In the genomic region with DNA sequence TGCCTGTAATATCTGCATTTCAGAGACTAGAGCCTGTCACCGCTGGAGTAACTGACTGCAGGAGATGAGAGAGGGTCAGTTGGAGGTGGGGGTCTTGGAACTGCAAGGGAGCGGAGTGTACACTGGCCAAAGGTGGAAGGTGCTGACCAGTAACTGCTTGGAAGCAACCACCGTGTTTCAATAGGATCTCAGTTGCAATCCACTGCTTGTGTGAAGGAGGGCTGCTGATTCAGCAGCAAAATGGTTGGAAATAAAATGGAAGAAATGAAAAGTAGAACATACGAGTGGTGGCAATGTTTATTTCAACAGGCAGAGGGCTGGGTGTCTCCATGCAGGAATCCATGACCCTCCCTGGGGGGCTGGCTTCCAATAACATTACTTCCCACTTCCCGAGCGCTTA, we compare ENCODE assay signal across 30 cellular contexts. TPM values are rescaled to one million over a fixed set of nuclear protein-coding genes. Genes with fewer than 3 reads are reported as not detected.
"Had no signal": no experiment of that assay in that cellular context is flagged by ENCODE, and none has a peak within 500 bp of the region (broad histone marks: within the 10 kb centered on the region; RNA-seq: fewer than 3 reads in every experiment).

No MANE protein-coding gene starts in this region.

- H3K9me3 ChIP-seq: colonic mucosa, gastrocnemius medialis, neutrophil, ovary, prostate gland, upper lobe of right lung had no signal

- H3K4me2 ChIP-seq: smooth muscle cell had no signal

- H3K4me3 ChIP-seq: colonic mucosa, gastrocnemius medialis, ovary, prostate gland, smooth muscle cell, upper lobe of right lung had no signal

- H3K27ac ChIP-seq: colonic mucosa, gastrocnemius medialis, neutrophil, ovary, prostate gland, upper lobe of right lung had no signal

- ATAC-seq: gastrocnemius medialis; left colon; naive thymus-derived CD8-positive, alpha-beta T cell; stimulated activated memory B cell treated with anti-CD40 and anti-IgM and Interleukin-4, amounts not matched to agents 10 μg/mL and 1 μg/mL and 100 μg/mL, for 72 hours; stimulated activated naive CD8-positive, alpha-beta T cell treated with anti-CD3 and anti-CD28 coated beads, Interleukin-15, amount 100 ng/mL, for 72 hours; upper lobe of right lung had no signal

- H3K36me3 Mint-ChIP-seq: memory B cell; stimulated activated memory B cell treated with anti-CD40 and anti-IgM and Interleukin-4, amounts not matched to agents 10 μg/mL and 1 μg/mL and 100 μg/mL, for 72 hours had no signal

- DNase-seq: activated CD4-positive, alpha-beta memory T cell treated with anti-CD3 and anti-CD28 coated beads, Interleukin-2, amount 10 ng/mL, durations not matched to agents 7 days and 5 days; activated CD4-positive, alpha-beta T cell treated with anti-CD3 and anti-CD28 coated beads for 1 hour; activated CD4-positive, alpha-beta T cell treated with anti-CD3 and anti-CD28 coated beads, Interleukin-2, amount 10 ng/mL, durations not matched to agents 7 days and 5 days; activated CD8-positive, alpha-beta memory T cell treated with anti-CD3 and anti-CD28 coated beads, Interleukin-2, amount 50 U/mL, for 48 hours; activated gamma-delta T cell; activated naive CD4-positive, alpha-beta T cell treated with anti-CD3 and anti-CD28 coated beads, Interleukin-2, amount 50 U/mL, for 16 hours; activated T-cell treated with anti-CD3 and anti-CD28 coated beads, Interleukin-2, amount 50 U/mL, for 24 hours; colonic mucosa; effector CD8-positive, alpha-beta T cell; erythroblast; gastrocnemius medialis; hippocampal formation; left colon; naive thymus-derived CD8-positive, alpha-beta T cell; ovary; retina; stimulated activated CD4-positive, alpha-beta T cell treated with anti-CD3 and anti-CD28 coated beads, Interleukin-1b, Interleukin-23, amount 100 ng/mL, for 48 hours; stimulated activated CD4-positive, alpha-beta T cell treated with anti-CD3 and anti-CD28 coated beads, Interleukin-4, amount 100 ng/mL, for 4 hours; stimulated activated CD8-positive, alpha-beta memory T cell treated with anti-CD3 and anti-CD28 coated beads, Interleukin-4, amount 100 ng/mL, for 48 hours; stimulated activated naive CD8-positive, alpha-beta T cell treated with anti-CD3 and anti-CD28 coated beads, Interleukin-15, amount 100 ng/mL, for 72 hours; substantia nigra; T-helper 1 cell; upper lobe of right lung had no signal

- H3K36me3 ChIP-seq: colonic mucosa, gastrocnemius medialis, neutrophil, ovary, prostate gland, upper lobe of right lung had no signal

- H3K27ac Mint-ChIP-seq: activated CD4-positive, alpha-beta memory T cell treated with anti-CD3 and anti-CD28 coated beads, Interleukin-2, amount 10 ng/mL, durations not matched to agents 7 days and 5 days; activated CD4-positive, alpha-beta T cell treated with anti-CD3 and anti-CD28 coated beads, Interleukin-2, amount 10 ng/mL, durations not matched to agents 7 days and 5 days; activated T-cell treated with anti-CD3 and anti-CD28 coated beads, Interleukin-2, amount 50 U/mL, for 24 hours; memory B cell; naive thymus-derived CD8-positive, alpha-beta T cell; stimulated activated memory B cell treated with anti-CD40 and anti-IgM and Interleukin-4, amounts not matched to agents 10 μg/mL and 1 μg/mL and 100 μg/mL, for 72 hours; stimulated activated naive CD8-positive, alpha-beta T cell treated with anti-CD3 and anti-CD28 coated beads, Interleukin-15, amount 100 ng/mL, for 72 hours had no signal

- H3K9me3 Mint-ChIP-seq: activated CD4-positive, alpha-beta memory T cell treated with anti-CD3 and anti-CD28 coated beads, Interleukin-2, amount 10 ng/mL, durations not matched to agents 7 days and 5 days; activated CD4-positive, alpha-beta T cell treated with anti-CD3 and anti-CD28 coated beads, Interleukin-2, amount 10 ng/mL, durations not matched to agents 7 days and 5 days; memory B cell; stimulated activated naive CD8-positive, alpha-beta T cell treated with anti-CD3 and anti-CD28 coated beads, Interleukin-15, amount 100 ng/mL, for 72 hours had no signal

- H3K4me3 Mint-ChIP-seq: activated CD4-positive, alpha-beta memory T cell treated with anti-CD3 and anti-CD28 coated beads, Interleukin-2, amount 10 ng/mL, durations not matched to agents 7 days and 5 days; activated CD4-positive, alpha-beta T cell treated with anti-CD3 and anti-CD28 coated beads, Interleukin-2, amount 10 ng/mL, durations not matched to agents 7 days and 5 days; activated T-cell treated with anti-CD3 and anti-CD28 coated beads, Interleukin-2, amount 50 U/mL, for 24 hours; memory B cell; stimulated activated memory B cell treated with anti-CD40 and anti-IgM and Interleukin-4, amounts not matched to agents 10 μg/mL and 1 μg/mL and 100 μg/mL, for 72 hours; stimulated activated naive CD8-positive, alpha-beta T cell treated with anti-CD3 and anti-CD28 coated beads, Interleukin-15, amount 100 ng/mL, for 72 hours had no signal

- H3K4me1 ChIP-seq: colonic mucosa, gastrocnemius medialis, prostate gland, upper lobe of right lung had no signal

RNA-seq across cellular contexts. Expression of gene JPH3, which starts 2.1 kb away (rescaled TPM):
- total RNA-seq: activated CD4-positive, alpha-beta memory T cell treated with anti-CD3 and anti-CD28 coated beads, Interleukin-2, amount 10 ng/mL, durations not matched to agents 7 days and 5 days; activated CD4-positive, alpha-beta T cell treated with anti-CD3 and anti-CD28 coated beads, Interleukin-2, amount 10 ng/mL, durations not matched to agents 7 days and 5 days; gastrocnemius medialis; lower leg skin; naive thymus-derived CD8-positive, alpha-beta T cell had no signal
- polyA plus RNA-seq: keratinocyte had no signal
